In genomic region chr19:29687244-29687896, GRCh38 we compare ENCODE assay signal across 8 cellular contexts. TPM values are rescaled to one million over a fixed set of nuclear protein-coding genes. Genes with fewer than 3 reads are reported as not detected.
A peak's percentile ranks its signal among the peaks of the same experiment; 100 is the strongest.
DNase-seq lines count a peak whose midpoint lies in the region; ATAC-seq lines count a peak whose summit lies in the region.

No MANE protein-coding gene starts in this region.

- peak; percentile 49 for ATAC-seq in left ventricle myocardium superior
- no peak for ATAC-seq in GM21528 (IDR thresholded peaks at IDR 0.05; ENCODE audit: low FRiP score, unreplicated experiment)
- ATAC-seq in HG03469 (IDR thresholded peaks at IDR 0.05; ENCODE audit: unreplicated experiment), result no peak

- intact Hi-C loops in activated CD4-positive, alpha-beta memory T cell treated with anti-CD3 and anti-CD28 coated beads for 36 hours (cut with micrococcal nuclease), result loop anchor here (1.0 kb wide), 1 partner anchor 16 kb away; no protein-coding TSS in a partner anchor
- intact Hi-C loops in left ventricle myocardium superior (cut with micrococcal nuclease), result no loop called here

- peaks cover 10% of the 10 kb centered on the region for H3K9me3 Mint-ChIP-seq in activated CD4-positive, alpha-beta memory T cell treated with anti-CD3 and anti-CD28 coated beads for 36 hours

- DNase-seq in activated CD4-positive, alpha-beta T cell treated with anti-CD3 and anti-CD28 coated beads, Interleukin-2, amount 50 U/mL, for 48 hours, result peak; percentile 61 to 73
- no peak for DNase-seq in activated CD4-positive, alpha-beta T cell treated with anti-CD3 and anti-CD28 coated beads for 4 hours
- DNase-seq in activated CD4-positive, alpha-beta memory T cell treated with anti-CD3 and anti-CD28 coated beads for 36 hours, result peak; percentile 78
- DNase-seq in left ventricle myocardium superior (peak; percentile 39), NCI-H82 treated with DMSO at 0.1 percent for 48 hours (lab: John Stamatoyannopoulos, UW; ENCODE audit: unreplicated experiment) (no peak)

- POLR2A ChIA-PET in activated CD4-positive, alpha-beta memory T cell treated with anti-CD3 and anti-CD28 coated beads for 36 hours (lab: Charles Lee), result interaction anchor here (0.7 to 1.4 kb wide), 2 partner anchors 9 to 81 kb away, joined by 3 read pairs; partner anchors contain the start of gene POP4

- H3K4me3 Mint-ChIP-seq in activated CD4-positive, alpha-beta memory T cell treated with anti-CD3 and anti-CD28 coated beads for 36 hours, result no peak overlapping the region

- CTCF ChIA-PET in activated CD4-positive, alpha-beta memory T cell treated with anti-CD3 and anti-CD28 coated beads for 36 hours (lab: Charles Lee), result interaction anchor here (0.7 to 7.9 kb wide), 5 partner anchors 16 to 304 kb away, joined by 3 to 130 read pairs (median 5); partner anchors contain the start of gene PLEKHF1

- H3K27ac ChIP-seq in temporal lobe (ENCODE audit: low read depth, low read length), result peak overlapping the region; percentile 74

- peak overlapping the region; percentile 76 for H3K27ac Mint-ChIP-seq in activated CD4-positive, alpha-beta memory T cell treated with anti-CD3 and anti-CD28 coated beads for 36 hours

- no peaks in the 10 kb centered on the region for H3K27me3 Mint-ChIP-seq in activated CD4-positive, alpha-beta memory T cell treated with anti-CD3 and anti-CD28 coated beads for 36 hours

- peaks cover 5% of the 10 kb centered on the region for H3K36me3 Mint-ChIP-seq in activated CD4-positive, alpha-beta memory T cell treated with anti-CD3 and anti-CD28 coated beads for 36 hours

- peaks cover 37% of the 10 kb centered on the region for H3K4me1 Mint-ChIP-seq in activated CD4-positive, alpha-beta memory T cell treated with anti-CD3 and anti-CD28 coated beads for 36 hours (ENCODE audit: low read depth)

RNA-seq across cellular contexts. Expression of gene PLEKHF1, which starts 22.1 kb away (rescaled TPM):
- 10 to 100 TPM; 23.6 to 24.3 TPM for total RNA-seq in activated CD4-positive, alpha-beta memory T cell treated with anti-CD3 and anti-CD28 coated beads for 36 hours
- total RNA-seq in left ventricle myocardium superior (44.7 TPM), temporal lobe (0.49 TPM)

RNA-seq across cellular contexts. Expression of gene C19orf12, which starts 27.7 kb away (rescaled TPM):
- 10 to 100 TPM; 32.6 to 32.8 TPM for total RNA-seq in activated CD4-positive, alpha-beta memory T cell treated with anti-CD3 and anti-CD28 coated beads for 36 hours
- total RNA-seq in left ventricle myocardium superior, result 57.0 TPM
- total RNA-seq in temporal lobe, result 35.9 TPM

Comparison
In these comparisons a context has a peak if more than half of its experiments do, and no peak if none do; other contexts are left out.
1. DNase-seq: peak in activated CD4-positive, alpha-beta T cell treated with anti-CD3 and anti-CD28 coated beads, Interleukin-2, amount 50 U/mL, for 48 hours (2 of 2), activated CD4-positive, alpha-beta memory T cell treated with anti-CD3 and anti-CD28 coated beads for 36 hours (single experiment) and left ventricle myocardium superior (single experiment); none in activated CD4-positive, alpha-beta T cell treated with anti-CD3 and anti-CD28 coated beads for 4 hours (0 of 2) and NCI-H82 treated with DMSO at 0.1 percent for 48 hours (single experiment).
2. RNA of gene PLEKHF1, which starts 22.1 kb away (total RNA-seq): 44.7 TPM in left ventricle myocardium superior (single experiment) and 23.6 to 24.3 TPM in activated CD4-positive, alpha-beta memory T cell treated with anti-CD3 and anti-CD28 coated beads for 36 hours; 0.49 TPM in temporal lobe (single experiment); every median in the first group is over 10 times any median in the second.